24 cellular contexts compared by ENCODE assay signal in genomic region chr7:101581891-101582290, GRCh38. TPM values are rescaled to one million over a fixed set of nuclear protein-coding genes. Genes with fewer than 3 reads are reported as not detected.
DNase-seq lines count a peak whose midpoint lies in the region; ATAC-seq, FAIRE-seq and TF ChIP-seq lines count a peak whose summit lies in the region.
"Had no signal": no experiment of that assay in that cellular context is flagged by ENCODE, and none has a peak within 500 bp of the region (broad histone marks: within the 10 kb centered on the region; RNA-seq: fewer than 3 reads in every experiment).

No MANE protein-coding gene starts in this region.

- H3K9ac ChIP-seq in trophoblast cell (ENCODE audit: low read length) (no peak overlapping the region), HepG2 (ENCODE audit: insufficient read depth, low read depth, low read length) (no peak overlapping the region)

- FAIRE-seq in HepG2 (lab: Jason Lieb, UNC) = no peak
- FAIRE-seq: RCC 7860 had no signal

- TF ChIP-seq POLR2A in HepG2 (IDR thresholded peaks at IDR 0.05; ENCODE audit: insufficient read depth in 1 of 2, low read depth in 2 of 2, low read length in 2 of 2) = no peak

- POLR2A ChIA-PET in HepG2 (lab: Yijun Ruan, JAX) = no interaction called here

- H3K36me3 ChIP-seq in trophoblast cell (ENCODE audit: control insufficient read depth in 1 of 2, insufficient read depth in 2 of 2, low read length in 2 of 2) (no peaks in the 10 kb centered on the region), HepG2 (replicated peaks in 1 of 2; ENCODE audit: control insufficient read depth in 1 of 2, insufficient read depth in 2 of 2, low read length in 2 of 2) (no peaks in the 10 kb centered on the region)
- H3K36me3 ChIP-seq: BE2C, HAP-1, MG63 had no signal

- CTCF ChIA-PET in HepG2 (lab: Yijun Ruan, JAX; ENCODE audit: low intra/inter-chr PET ratio, low total read pairs) = no interaction called here

- 69% methylated on average over 10 of the region's 10 CpGs for WGBS in right cardiac atrium
- no CpG with 5 or more reads among the region's 10 CpGs for WGBS in trophoblast cell (ENCODE audit: extremely low coverage, insufficient coverage, insufficient read length)
- 73% methylated on average over 10 of the region's 10 CpGs for WGBS in HepG2 (ENCODE audit: low lambda C conversion rate)

- no peaks in the 10 kb centered on the region for H3K4me1 ChIP-seq in right cardiac atrium (ENCODE audit: control insufficient read depth, insufficient read depth, low read length)
- H3K4me1 ChIP-seq in trophoblast cell (ENCODE audit: control insufficient read depth in 1 of 2, insufficient read depth in 2 of 2, low read length in 2 of 2) = no peaks in the 10 kb centered on the region
- H3K4me1 ChIP-seq in HepG2 (ENCODE audit: insufficient read depth, low read length) = peaks cover 28% of the 10 kb centered on the region
- H3K4me1 ChIP-seq: BE2C, HAP-1 had no signal

- H2BK120ac ChIP-seq in trophoblast cell (ENCODE audit: insufficient read depth, low read length, poor library complexity) = no peak overlapping the region

- no peaks in the 10 kb centered on the region for H3K79me2 ChIP-seq in trophoblast cell (ENCODE audit: control insufficient read depth, insufficient read depth, low read length, poor library complexity)
- H3K79me2 ChIP-seq in HepG2 (ENCODE audit: insufficient read depth, low read length) = no peaks in the 10 kb centered on the region

- DNase-seq in cardiac septum (ENCODE audit: low spot score) = peak; percentile 22
- DNase-seq in right cardiac atrium = no peak
- DNase-seq in coronary artery (ENCODE audit: low spot score) = peak; percentile 26
- DNase-seq in trophoblast cell = peak; percentile 40 to 69
- no peak for DNase-seq in DMS153 treated with DMSO at 0.1 percent for 48 hours (lab: John Stamatoyannopoulos, UW; ENCODE audit: unreplicated experiment)
- no peak for DNase-seq in HepG2 (ENCODE audit: low spot score)
- no peak for DNase-seq in retina
- DNase-seq in NCI-H1048 (lab: John Stamatoyannopoulos, UW) = no peak
- DNase-seq: BE2C; Calu3; CD4-positive, alpha-beta T cell; DMS53; EL; Kasumi-1; MG63; NCI-H1092; NCI-H2081 treated with DMSO at 0.1 percent for 48 hours; NCI-H510A; NCI-H748 treated with DMSO at 0.1 percent for 48 hours; NK-92 treated with Interleukin-12 subunit alpha and Interleukin-12 subunit beta, amount 100 ng/mL, for 24 hours; Right ventricle myocardium superior had no signal

- H2BK5ac ChIP-seq in trophoblast cell (ENCODE audit: low read depth, low read length, poor library complexity) = no peak overlapping the region

- no peak overlapping the region for H4K12ac ChIP-seq in trophoblast cell (ENCODE audit: low read depth, low read length)

- H3K4me2 ChIP-seq in trophoblast cell (ENCODE audit: low read length) (no peak overlapping the region), HepG2 (ENCODE audit: low read depth, low read length) (no peak overlapping the region)

- in situ Hi-C loops in HepG2 (cut with HindIII; ENCODE audit: extremely low pct_ligation_motif_present, low pct_unique_long_range_greater_than_20kb) = no loop called here

- H2AFZ ChIP-seq in trophoblast cell (ENCODE audit: insufficient read depth, low read length, poor library complexity) = no peak overlapping the region
- H2AFZ ChIP-seq in HepG2 (ENCODE audit: low read length) = no peak overlapping the region

- no peak overlapping the region for H3K18ac ChIP-seq in trophoblast cell (ENCODE audit: low read length)

- TF ChIP-seq CTCF in coronary artery (IDR thresholded peaks at IDR 0.05) (no peak), HepG2 (CRISPR knock-in tag; IDR thresholded peaks at IDR 0.05) (no peak)

- H3K23ac ChIP-seq in trophoblast cell (ENCODE audit: low read length) = no peak overlapping the region

- H3K27ac ChIP-seq in right cardiac atrium (ENCODE audit: low read length) (no peak overlapping the region), coronary artery (no peak overlapping the region), trophoblast cell (ENCODE audit: low read depth, low read length) (no peak overlapping the region), HepG2 (ENCODE audit: extremely low read length, insufficient read depth, low read length) (no peak overlapping the region)

- H3K4ac ChIP-seq in trophoblast cell (ENCODE audit: low read depth, low read length) = no peak overlapping the region

- H2BK12ac ChIP-seq in trophoblast cell (ENCODE audit: low read length) = no peak overlapping the region

- H2AK5ac ChIP-seq in trophoblast cell (ENCODE audit: low read length) = no peak overlapping the region

- H4K91ac ChIP-seq in trophoblast cell (ENCODE audit: low read depth, low read length) = no peak overlapping the region

- TF ChIP-seq EP300 in HepG2 (IDR thresholded peaks at IDR 0.05; ENCODE audit: low read depth in 2 of 2, low read length in 2 of 2) = no peak
- TF ChIP-seq EP300 in HepG2 (CRISPR knock-in tag; IDR thresholded peaks at IDR 0.05; ENCODE audit: borderline replicate concordance) = no peak

- TF ChIP-seq RAD21 in HepG2 (CRISPR knock-in tag; IDR thresholded peaks at IDR 0.05) = no peak

- intact Hi-C loops in cardiac septum (cut with DNase I) (no loop called here), right cardiac atrium (cut with DNase I) (no loop called here), HepG2 (cut with micrococcal nuclease; ENCODE audit: unreplicated experiment) (no loop called here)

- H4K8ac ChIP-seq in trophoblast cell (ENCODE audit: low read depth, low read length) = no peak overlapping the region

- H3K14ac ChIP-seq in trophoblast cell (ENCODE audit: low read length) = no peak overlapping the region

- H3K27me3 ChIP-seq in right cardiac atrium (ENCODE audit: control insufficient read depth, insufficient read depth) = no peaks in the 10 kb centered on the region
- no peaks in the 10 kb centered on the region for H3K27me3 ChIP-seq in trophoblast cell (ENCODE audit: insufficient read depth, low read length)
- H3K27me3 ChIP-seq in HepG2 (ENCODE audit: control insufficient read depth in 1 of 2, insufficient read depth in 2 of 2, low read length in 2 of 2) = no peaks in the 10 kb centered on the region
- H3K27me3 ChIP-seq: BE2C, MG63 had no signal

- no peaks in the 10 kb centered on the region for H4K20me1 ChIP-seq in HepG2 (ENCODE audit: insufficient read depth, low read length)

- BruUV-seq in HepG2 (replicated peaks; lab: Mats Ljungman, UMichigan) = no TSS peak

- H3K79me1 ChIP-seq in trophoblast cell (ENCODE audit: low read length) = no peaks in the 10 kb centered on the region

- H3K9me3 ChIP-seq in right cardiac atrium (ENCODE audit: control insufficient read depth, low read length) (no peaks in the 10 kb centered on the region), trophoblast cell (ENCODE audit: insufficient read depth, low read depth, low read length) (peaks cover 6% of the 10 kb centered on the region), HepG2 (ENCODE audit: low read length) (peaks cover 17% of the 10 kb centered on the region)
- H3K9me3 ChIP-seq: BE2C, HAP-1, MG63 had no signal

- no peak overlapping the region for H3K4me3 ChIP-seq in right cardiac atrium (ENCODE audit: low read length)
- no peak overlapping the region for H3K4me3 ChIP-seq in coronary artery
- no peak overlapping the region for H3K4me3 ChIP-seq in trophoblast cell (ENCODE audit: low read depth, low read length)
- no peak overlapping the region for H3K4me3 ChIP-seq in HepG2 (replicated peaks in 1 of 3; ENCODE audit: insufficient read depth in 1 of 3, low read depth in 2 of 3, low read length in 3 of 3)
- H3K4me3 ChIP-seq: HAP-1, MG63 had no signal

- ATAC-seq in right cardiac atrium (no peak), HepG2 (no peak)

TF ChIP-seq in HepG2, 621 proteins besides CTCF, POLR2A, EP300 and RAD21:
- TF ChIP-seq ZNF496 (CRISPR knock-in tag; IDR thresholded peaks at IDR 0.05; ENCODE audit: insufficient replicate concordance) = no peak
- TF ChIP-seq ZNF709 (CRISPR knock-in tag; IDR thresholded peaks at IDR 0.05) = no peak
TF ChIP-seq in HepG2: peak in this region for 0.

RNA-seq across cellular contexts. Expression of gene MYL10, which starts 47.2 kb away (rescaled TPM):
- total RNA-seq in cardiac septum = not detected
- not detected for total RNA-seq in right cardiac atrium
- not detected for polyA plus RNA-seq in right cardiac atrium
- 0.12 TPM in 1 of 2 replicates, not detected in the other for polyA plus RNA-seq in trophoblast cell (2013)
- total RNA-seq in HepG2 (2016; rRNA removed; fragmentation: Illumina TruSeq; extraction: Trizol) = not detected in 2 replicates
- not detected in 2 replicates for total RNA-seq in HepG2 (2016; cell fraction: cytosol; rRNA removed; fragmentation: Illumina TruSeq; extraction: Trizol; ENCODE audit: low read depth)
- not detected in 2 replicates for total RNA-seq in HepG2 (2016; cell fraction: insoluble cytoplasmic fraction; rRNA removed; fragmentation: Illumina TruSeq; extraction: Trizol)
- total RNA-seq in HepG2 (2016; cell fraction: membrane; rRNA removed; fragmentation: Illumina TruSeq; extraction: Trizol) = not detected in 2 replicates
- total RNA-seq in HepG2 (2016; cell fraction: nucleus; rRNA removed; fragmentation: Illumina TruSeq; extraction: Trizol) = not detected in 2 replicates
- 0.16 TPM in 1 of 2 replicates, not detected in the other for polyA plus RNA-seq in HepG2 (2011; rRNA removed)
- not detected in 2 replicates for polyA plus RNA-seq in HepG2 (2011; cell fraction: cytosol; rRNA removed)
- polyA plus RNA-seq in HepG2 (2011; cell fraction: nucleus; rRNA removed) = not detected in 2 replicates
- polyA plus RNA-seq in HepG2 (2012) = not detected in 2 replicates
- polyA plus RNA-seq in HepG2 (2016; cell fraction: cytosol; fragmentation: Illumina TruSeq; extraction: Trizol; ENCODE audit: low read depth) = not detected in 2 replicates
- not detected in 2 replicates for polyA plus RNA-seq in HepG2 (2016; cell fraction: insoluble cytoplasmic fraction; fragmentation: Illumina TruSeq; extraction: Trizol; ENCODE audit: low read depth)
- not detected in 2 replicates for polyA plus RNA-seq in HepG2 (2016; cell fraction: membrane; fragmentation: Illumina TruSeq; extraction: Trizol; ENCODE audit: low read depth)
- not detected in 2 replicates for polyA plus RNA-seq in HepG2 (2016; cell fraction: nucleus; fragmentation: Illumina TruSeq; extraction: Trizol; ENCODE audit: insufficient read depth, low read depth)
- not detected in 2 replicates for polyA minus RNA-seq in HepG2 (2011; rRNA and poly(A)+ RNA removed; ENCODE audit: low replicate concordance)
- polyA minus RNA-seq in HepG2 (2011; cell fraction: cytosol; rRNA and poly(A)+ RNA removed) = not detected in 2 replicates
- not detected in 2 replicates for polyA minus RNA-seq in HepG2 (2011; cell fraction: nucleus; rRNA and poly(A)+ RNA removed)
- total RNA-seq: A172; Calu3; CD4-positive, alpha-beta T cell; Right ventricle myocardium superior had no signal

Comparison
In these comparisons a context has a peak if more than half of its experiments do, and no peak if none do; other contexts are left out.
1. DNase-seq: peak in cardiac septum (single experiment), coronary artery (single experiment) and trophoblast cell (2 of 2); none in right cardiac atrium (0 of 3), DMS153 treated with DMSO at 0.1 percent for 48 hours (single experiment), HepG2 (single experiment), retina (single experiment) and NCI-H1048 (single experiment).